Comparison of ENCODE assay signal across 1 cellular context in genomic region chr17:19322129-19322505, GRCh38.
TF ChIP-seq lines count a peak whose summit lies in the region.

No MANE protein-coding gene starts in this region.

TF ChIP-seq in IMR-90, 13 proteins besides CTCF, POLR2A, EP300 and RAD21 (continued from another document):
- TF ChIP-seq, protein P1, sequence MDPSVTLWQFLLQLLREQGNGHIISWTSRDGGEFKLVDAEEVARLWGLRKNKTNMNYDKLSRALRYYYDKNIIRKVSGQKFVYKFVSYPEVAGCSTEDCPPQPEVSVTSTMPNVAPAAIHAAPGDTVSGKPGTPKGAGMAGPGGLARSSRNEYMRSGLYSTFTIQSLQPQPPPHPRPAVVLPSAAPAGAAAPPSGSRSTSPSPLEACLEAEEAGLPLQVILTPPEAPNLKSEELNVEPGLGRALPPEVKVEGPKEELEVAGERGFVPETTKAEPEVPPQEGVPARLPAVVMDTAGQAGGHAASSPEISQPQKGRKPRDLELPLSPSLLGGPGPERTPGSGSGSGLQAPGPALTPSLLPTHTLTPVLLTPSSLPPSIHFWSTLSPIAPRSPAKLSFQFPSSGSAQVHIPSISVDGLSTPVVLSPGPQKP (IDR thresholded peaks at IDR 0.05; ENCODE audit: borderline replicate concordance, low read depth, low read length), result no peak
- TF ChIP-seq BHLHE40 (IDR thresholded peaks at IDR 0.05; ENCODE audit: low read depth, low read length) (no peak), SMC3 (IDR thresholded peaks at IDR 0.05; ENCODE audit: low read depth, low read length) (no peak), CEBPB (IDR thresholded peaks at IDR 0.05; ENCODE audit: low read depth, low read length) (no peak), FOS (IDR thresholded peaks at IDR 0.05; ENCODE audit: low read depth, low read length) (no peak), CHD1 (IDR thresholded peaks at IDR 0.05; ENCODE audit: low read depth, low read length) (no peak), RCOR1 (IDR thresholded peaks at IDR 0.05; ENCODE audit: insufficient replicate concordance, low read length) (no peak), USF2 (IDR thresholded peaks at IDR 0.05; ENCODE audit: low read depth, low read length) (no peak), NFE2L2 (IDR thresholded peaks at IDR 0.05; ENCODE audit: low read depth, low read length) (no peak), RFX5 (IDR thresholded peaks at IDR 0.05; ENCODE audit: low read depth, low read length) (no peak), MXI1 (IDR thresholded peaks at IDR 0.05; ENCODE audit: borderline replicate concordance, low read depth, low read length) (no peak)
